In genomic region chr1:112675728-112676381, GRCh38 we compare ENCODE assay signal across 1 cellular context.
TF ChIP-seq lines count a peak whose summit lies in the region.

No MANE protein-coding gene starts in this region.

TF ChIP-seq in HepG2, 621 proteins besides CTCF, POLR2A, EP300 and RAD21:
- TF ChIP-seq NR2C2 (CRISPR knock-in tag; IDR thresholded peaks at IDR 0.05; ENCODE audit: borderline replicate concordance) (no peak), ZNF12 (CRISPR knock-in tag; IDR thresholded peaks at IDR 0.05) (peak; percentile 97), ZNF558 (CRISPR knock-in tag; IDR thresholded peaks at IDR 0.05; ENCODE audit: borderline replicate concordance) (0 out of 2 replicates have a peak, but pooled peaks have one; percentile 18), PBX3 (CRISPR knock-in tag; IDR thresholded peaks at IDR 0.05; ENCODE audit: borderline replicate concordance) (0 out of 2 replicates have a peak, but pooled peaks have one; percentile 28), FOXC1 (CRISPR knock-in tag; IDR thresholded peaks at IDR 0.05; ENCODE audit: borderline replicate concordance) (0 out of 2 replicates have a peak, but pooled peaks have one; percentile 5), SALL2 (CRISPR knock-in tag; IDR thresholded peaks at IDR 0.05) (0 out of 2 replicates have a peak, but pooled peaks have one; percentile 0), SYNCRIP (IDR thresholded peaks at IDR 0.05; ENCODE audit: insufficient read depth, low read depth, low read length) (no peak), KMT2B (CRISPR knock-in tag; IDR thresholded peaks at IDR 0.05) (0 out of 2 replicates have a peak, but pooled peaks have one; percentile 8), TIGD3 (CRISPR knock-in tag; IDR thresholded peaks at IDR 0.05; ENCODE audit: borderline replicate concordance) (no peak)
TF ChIP-seq in HepG2: peak in this region for 6.
